15 cellular contexts compared by ENCODE assay signal in genomic region chr18:55577812-55578539, GRCh38. TPM values are rescaled to one million over a fixed set of nuclear protein-coding genes. Genes with fewer than 3 reads are reported as not detected.
DNase-seq lines count a peak whose midpoint lies in the region; ATAC-seq and TF ChIP-seq lines count a peak whose summit lies in the region.
"Had no signal": no experiment of that assay in that cellular context is flagged by ENCODE, and none has a peak within 500 bp of the region (broad histone marks: within the 10 kb centered on the region; RNA-seq: fewer than 3 reads in every experiment).

No MANE protein-coding gene starts in this region.

- no peaks in the 10 kb centered on the region for H3K9me3 ChIP-seq in hepatocyte (ENCODE audit: low read depth)
- no peaks in the 10 kb centered on the region for H3K9me3 ChIP-seq in HAP-1
- H3K9me3 ChIP-seq in Caco-2 = no peaks in the 10 kb centered on the region
- H3K9me3 ChIP-seq in Peyer's patch = no peaks in the 10 kb centered on the region
- H3K9me3 ChIP-seq: BLaER1 treated with 17β-estradiol and CSF1 and Interleukin-3, amounts not matched to agents 10 nM and 100 nM had no signal

- DNase-seq in AG09319 (ENCODE audit: extremely low read depth, low read depth) (no peak), SHP77 treated with DMSO at 0.1 percent for 48 hours (lab: John Stamatoyannopoulos, UW) (peak; percentile 95), hepatocyte (ENCODE audit: low spot score) (no peak), HAP-1 (ENCODE audit: low spot score in 2 of 2) (no peak), Caco-2 (no peak), Peyer's patch (no peak)
- DNase-seq in activated T-cell treated with anti-CD3 and anti-CD28 coated beads, Interleukin-2, amount 50 U/mL, for 4 hours = no peak
- DNase-seq: caudate nucleus, islet precursor cell, NCI-H226, nephron progenitor cell had no signal

- H3K36me3 Mint-ChIP-seq in Caco-2 (ENCODE audit: insufficient read depth, unreplicated experiment) = no peaks in the 10 kb centered on the region
- H3K36me3 Mint-ChIP-seq in activated T-cell treated with anti-CD3 and anti-CD28 coated beads, Interleukin-2, amount 50 U/mL, for 4 hours (ENCODE audit: insufficient read depth) = no peaks in the 10 kb centered on the region
- H3K36me3 Mint-ChIP-seq: IgD-negative memory B cell had no signal

- BruUV-seq in Caco-2 (replicated peaks; lab: Mats Ljungman, UMichigan) = no TSS peak

- no peak for TF ChIP-seq EP300 in Ishikawa (IDR thresholded peaks at IDR 0.05; ENCODE audit: borderline replicate concordance)

- H3K4me3 Mint-ChIP-seq in Caco-2 (ENCODE audit: unreplicated experiment) = no peak overlapping the region
- H3K4me3 Mint-ChIP-seq in activated T-cell treated with anti-CD3 and anti-CD28 coated beads, Interleukin-2, amount 50 U/mL, for 4 hours = no peak overlapping the region
- H3K4me3 Mint-ChIP-seq: IgD-negative memory B cell, nephron progenitor cell had no signal

- TF ChIP-seq CTCF in AG09319 (IDR thresholded peaks at IDR 0.05; ENCODE audit: low read depth, low read length) (peak; percentile 8), hepatocyte (IDR thresholded peaks at IDR 0.05; ENCODE audit: poor library complexity) (peak; percentile 32), Caco-2 (IDR thresholded peaks at IDR 0.05; ENCODE audit: insufficient read depth in 1 of 2, low read depth in 1 of 2, low read length in 1 of 2, severe bottlenecking in 1 of 2, unreplicated experiment in 1 of 2) (peak in 1 of 2 experiments; percentile 16), Peyer's patch (IDR thresholded peaks at IDR 0.05) (no peak)

- POLR2A ChIA-PET in Caco-2 (lab: Charles Lee) = no interaction called here

- intact Hi-C loops in Caco-2 (cut with micrococcal nuclease; ENCODE audit: unreplicated experiment) = loop anchor here (5.0 kb wide), 1 partner anchor 204 kb away; no protein-coding TSS in a partner anchor

- WGBS in hepatocyte (ENCODE audit: low lambda C conversion rate, missing lambda C conversion rate) = 69% methylated on average over 6 of the region's 6 CpGs

- H3K36me3 ChIP-seq in hepatocyte (replicated peaks; ENCODE audit: insufficient read depth, low read depth) (no peaks in the 10 kb centered on the region), HAP-1 (replicated peaks) (no peaks in the 10 kb centered on the region; the same call in 1 of the 2 replicates), Caco-2 (ENCODE audit: control insufficient read depth, insufficient read depth, low read length) (no peaks in the 10 kb centered on the region), Peyer's patch (no peaks in the 10 kb centered on the region)

- CTCF ChIA-PET in Caco-2 (lab: Charles Lee) = no interaction called here

- H3K4me3 ChIP-seq in hepatocyte (no peak overlapping the region), HAP-1 (no peak overlapping the region), Caco-2 (ENCODE audit: low read depth, low read length) (no peak overlapping the region), Peyer's patch (no peak overlapping the region)
- H3K4me3 ChIP-seq: BLaER1 treated with 17β-estradiol and CSF1 and Interleukin-3, amounts not matched to agents 10 nM and 100 nM; SK-N-MC had no signal

- H2AFZ ChIP-seq in hepatocyte = no peak overlapping the region

- H3K79me2 ChIP-seq in hepatocyte = peaks cover 64% of the 10 kb centered on the region

- H4K20me1 ChIP-seq in hepatocyte (ENCODE audit: insufficient read depth, poor library complexity, severe bottlenecking) = no peaks in the 10 kb centered on the region

- H3K27ac ChIP-seq in hepatocyte (no peak overlapping the region), Peyer's patch (no peak overlapping the region)
- H3K27ac ChIP-seq: BLaER1 treated with 17β-estradiol and CSF1 and Interleukin-3, amounts not matched to agents 10 nM and 100 nM; SK-N-MC had no signal

- peak; percentile 20; the same call in 1 of the 2 replicates for TF ChIP-seq RAD21 in Ishikawa (IDR thresholded peaks at IDR 0.05; ENCODE audit: low read depth)

- no peak for TF ChIP-seq POLR2A in Peyer's patch (IDR thresholded peaks at IDR 0.05)

- H3K4me1 ChIP-seq in hepatocyte (ENCODE audit: insufficient read depth) (peaks cover 11% of the 10 kb centered on the region), HAP-1 (peaks cover 39% of the 10 kb centered on the region), Caco-2 (peaks cover 34% of the 10 kb centered on the region), Peyer's patch (peaks cover 0 to 10% (median 0%) of the 10 kb centered on the region in 4 donors)

- no peaks in the 10 kb centered on the region for H3K9me3 Mint-ChIP-seq in Caco-2 (ENCODE audit: unreplicated experiment)
- no peaks in the 10 kb centered on the region for H3K9me3 Mint-ChIP-seq in activated T-cell treated with anti-CD3 and anti-CD28 coated beads, Interleukin-2, amount 50 U/mL, for 4 hours
- H3K9me3 Mint-ChIP-seq: nephron progenitor cell had no signal

- H3K27me3 ChIP-seq in hepatocyte (no peaks in the 10 kb centered on the region), HAP-1 (ENCODE audit: low read depth) (no peaks in the 10 kb centered on the region), Caco-2 (replicated peaks; ENCODE audit: control insufficient read depth, insufficient read depth, low read length) (no peaks in the 10 kb centered on the region), Peyer's patch (no peaks in the 10 kb centered on the region)
- H3K27me3 ChIP-seq: BLaER1 treated with 17β-estradiol and CSF1 and Interleukin-3, amounts not matched to agents 10 nM and 100 nM had no signal

- H3K27me3 Mint-ChIP-seq in Caco-2 (ENCODE audit: insufficient read depth, unreplicated experiment) = no peaks in the 10 kb centered on the region
- peaks cover 4% of the 10 kb centered on the region for H3K27me3 Mint-ChIP-seq in activated T-cell treated with anti-CD3 and anti-CD28 coated beads, Interleukin-2, amount 50 U/mL, for 4 hours (ENCODE audit: low read depth)

- no peaks in the 10 kb centered on the region for H3K9me2 ChIP-seq in hepatocyte (replicated peaks; ENCODE audit: insufficient read depth)

- no peak for ATAC-seq in activated T-cell treated with anti-CD3 and anti-CD28 coated beads, Interleukin-2, amount 50 U/mL, for 4 hours

- H3K4me2 ChIP-seq in hepatocyte = no peak overlapping the region
- H3K4me2 ChIP-seq: BLaER1 treated with 17β-estradiol and CSF1 and Interleukin-3, amounts not matched to agents 10 nM and 100 nM had no signal

- H3K27ac Mint-ChIP-seq in Caco-2 (ENCODE audit: unreplicated experiment) = no peak overlapping the region
- H3K27ac Mint-ChIP-seq: IgD-negative memory B cell had no signal

- in situ Hi-C loops in HAP-1 (cut with MboI; ENCODE audit: low sequenced_read_pairs) = loop anchor here (25.0 kb wide), 1 partner anchor 166 kb away; no protein-coding TSS in a partner anchor

- peaks cover 8% of the 10 kb centered on the region for H3K4me1 Mint-ChIP-seq in Caco-2 (ENCODE audit: low read depth, unreplicated experiment)
- H3K4me1 Mint-ChIP-seq in activated T-cell treated with anti-CD3 and anti-CD28 coated beads, Interleukin-2, amount 50 U/mL, for 4 hours (ENCODE audit: low read depth) = no peaks in the 10 kb centered on the region
- H3K4me1 Mint-ChIP-seq: IgD-negative memory B cell had no signal

TF ChIP-seq in Ishikawa, 13 proteins besides CTCF, POLR2A, EP300 and RAD21 (continues in another document):
- no peak for TF ChIP-seq CEBPB (IDR thresholded peaks at IDR 0.05)
- no peak for TF ChIP-seq MAX (IDR thresholded peaks at IDR 0.05)
- TF ChIP-seq EGR1 (IDR thresholded peaks at IDR 0.05) = no peak
- no peak for TF ChIP-seq TCF12 (IDR thresholded peaks at IDR 0.05; ENCODE audit: low read depth)
- TF ChIP-seq ZBTB7A (IDR thresholded peaks at IDR 0.05; ENCODE audit: low read depth) = no peak
- no peak for TF ChIP-seq CREB1 (IDR thresholded peaks at IDR 0.05; ENCODE audit: low read depth)
- no peak for TF ChIP-seq REST (IDR thresholded peaks at IDR 0.05; ENCODE audit: low read depth)
- TF ChIP-seq NFIC (IDR thresholded peaks at IDR 0.05) = no peak
- no peak for TF ChIP-seq TEAD4 (IDR thresholded peaks at IDR 0.05)
- TF ChIP-seq FOXM1 (IDR thresholded peaks at IDR 0.05; ENCODE audit: borderline replicate concordance, low read depth) = no peak
- TF ChIP-seq TAF1 (IDR thresholded peaks at IDR 0.05; ENCODE audit: low read depth) = no peak
- no peak for TF ChIP-seq YY1 (IDR thresholded peaks at IDR 0.05; ENCODE audit: low read depth)

RNA-seq across cellular contexts. Expression of gene TCF4, which starts 10.0 kb away (rescaled TPM):
- total RNA-seq in hepatocyte (57.8 and 65.2 TPM in 2 replicates), Caco-2 (2022) (93.7 and 103 TPM in 2 replicates), Peyer's patch (100 to 1,000 TPM in 1 of 4 donors, 10 to 100 TPM in 3; 11.9 to 190 (median 33.8) TPM)
- polyA plus RNA-seq in hepatocyte = 40.5 and 42.4 TPM in 2 replicates
- total RNA-seq in activated T-cell treated with anti-CD3 and anti-CD28 coated beads, Interleukin-2, amount 50 U/mL, for 4 hours = 1 to 10 TPM in 2 of 3 donors, under 1 TPM in 1; 0.91 to 2.6 (median 1.3) TPM

Comparison
In these comparisons a context has a peak if more than half of its experiments do, and no peak if none do; other contexts are left out.
1. CTCF ChIP-seq: peak in AG09319 (single experiment) and hepatocyte (single experiment); none in Peyer's patch (0 of 6).